In the genomic region with DNA sequence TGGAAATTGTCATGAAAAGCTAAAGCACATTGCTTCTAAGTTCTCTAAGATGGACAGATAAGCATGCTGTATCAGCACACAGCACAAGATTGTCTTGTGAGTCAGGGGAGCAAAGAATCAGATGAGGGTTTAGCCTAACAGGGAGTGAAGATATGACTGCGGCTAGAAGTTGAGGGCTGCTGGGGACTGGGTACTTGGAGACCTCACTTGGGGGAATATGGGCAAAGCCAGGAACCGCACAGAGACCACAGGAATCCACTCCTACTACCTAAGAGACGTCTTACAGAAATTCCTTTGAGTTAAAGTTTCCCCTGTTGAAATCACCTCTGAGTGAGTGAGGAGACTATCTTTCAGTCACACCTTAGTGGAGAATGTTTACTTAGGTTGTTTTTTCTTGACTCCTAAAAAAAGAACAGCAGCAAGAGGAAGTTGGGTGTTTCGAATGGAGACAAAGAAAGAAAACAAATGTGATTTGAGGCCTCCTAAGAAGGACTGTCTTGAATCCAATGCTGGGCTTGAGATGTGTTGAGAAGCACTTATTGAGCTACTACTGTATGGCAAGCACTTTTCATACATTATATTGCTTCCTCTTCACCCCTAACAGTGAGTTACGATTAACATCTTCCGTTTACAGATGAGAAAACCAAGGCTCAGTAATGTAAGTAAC, we compare ENCODE assay signal across 1 cellular context.
TF ChIP-seq lines count a peak whose summit lies in the region.

No MANE protein-coding gene starts in this region.

TF ChIP-seq in HepG2, 621 proteins besides CTCF, POLR2A, EP300 and RAD21 (continued from another document):
- TF ChIP-seq, protein P1, sequence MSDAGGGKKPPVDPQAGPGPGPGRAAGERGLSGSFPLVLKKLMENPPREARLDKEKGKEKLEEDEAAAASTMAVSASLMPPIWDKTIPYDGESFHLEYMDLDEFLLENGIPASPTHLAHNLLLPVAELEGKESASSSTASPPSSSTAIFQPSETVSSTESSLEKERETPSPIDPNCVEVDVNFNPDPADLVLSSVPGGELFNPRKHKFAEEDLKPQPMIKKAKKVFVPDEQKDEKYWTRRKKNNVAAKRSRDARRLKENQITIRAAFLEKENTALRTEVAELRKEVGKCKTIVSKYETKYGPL (CRISPR knock-in tag; IDR thresholded peaks at IDR 0.05) = no peak
- TF ChIP-seq HOXA7 (CRISPR knock-in tag; IDR thresholded peaks at IDR 0.05) (no peak), FOXM1 (CRISPR knock-in tag; IDR thresholded peaks at IDR 0.05) (no peak), GATA4 (IDR thresholded peaks at IDR 0.05; ENCODE audit: borderline replicate concordance, low read depth) (no peak), ZNF850 (CRISPR knock-in tag; conservative IDR thresholded peaks at IDR 0.05) (no peak), RNF2 (conservative IDR thresholded peaks at IDR 0.05; ENCODE audit: low read depth) (no peak), ZNF747 (CRISPR knock-in tag; IDR thresholded peaks at IDR 0.05; ENCODE audit: borderline replicate concordance) (no peak), ZNF124 (CRISPR knock-in tag; IDR thresholded peaks at IDR 0.05) (no peak), CAMTA2 (CRISPR knock-in tag; IDR thresholded peaks at IDR 0.05; ENCODE audit: borderline replicate concordance) (no peak)
- TF ChIP-seq, protein P2, sequence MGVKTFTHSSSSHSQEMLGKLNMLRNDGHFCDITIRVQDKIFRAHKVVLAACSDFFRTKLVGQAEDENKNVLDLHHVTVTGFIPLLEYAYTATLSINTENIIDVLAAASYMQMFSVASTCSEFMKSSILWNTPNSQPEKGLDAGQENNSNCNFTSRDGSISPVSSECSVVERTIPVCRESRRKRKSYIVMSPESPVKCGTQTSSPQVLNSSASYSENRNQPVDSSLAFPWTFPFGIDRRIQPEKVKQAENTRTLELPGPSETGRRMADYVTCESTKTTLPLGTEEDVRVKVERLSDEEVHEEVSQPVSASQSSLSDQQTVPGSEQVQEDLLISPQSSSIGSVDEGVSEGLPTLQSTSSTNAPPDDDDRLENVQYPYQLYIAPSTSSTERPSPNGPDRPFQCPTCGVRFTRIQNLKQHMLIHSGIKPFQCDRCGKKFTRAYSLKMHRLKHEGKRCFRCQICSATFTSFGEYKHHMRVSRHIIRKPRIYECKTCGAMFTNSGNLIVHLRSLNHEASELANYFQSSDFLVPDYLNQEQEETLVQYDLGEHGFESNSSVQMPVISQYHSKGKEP (CRISPR knock-in tag; IDR thresholded peaks at IDR 0.05) = no peak
- TF ChIP-seq, protein P3, sequence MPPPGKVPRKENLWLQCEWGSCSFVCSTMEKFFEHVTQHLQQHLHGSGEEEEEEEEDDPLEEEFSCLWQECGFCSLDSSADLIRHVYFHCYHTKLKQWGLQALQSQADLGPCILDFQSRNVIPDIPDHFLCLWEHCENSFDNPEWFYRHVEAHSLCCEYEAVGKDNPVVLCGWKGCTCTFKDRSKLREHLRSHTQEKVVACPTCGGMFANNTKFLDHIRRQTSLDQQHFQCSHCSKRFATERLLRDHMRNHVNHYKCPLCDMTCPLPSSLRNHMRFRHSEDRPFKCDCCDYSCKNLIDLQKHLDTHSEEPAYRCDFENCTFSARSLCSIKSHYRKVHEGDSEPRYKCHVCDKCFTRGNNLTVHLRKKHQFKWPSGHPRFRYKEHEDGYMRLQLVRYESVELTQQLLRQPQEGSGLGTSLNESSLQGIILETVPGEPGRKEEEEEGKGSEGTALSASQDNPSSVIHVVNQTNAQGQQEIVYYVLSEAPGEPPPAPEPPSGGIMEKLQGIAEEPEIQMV (CRISPR knock-in tag; IDR thresholded peaks at IDR 0.05; ENCODE audit: low read depth) = no peak
